Comparison of ENCODE assay signal across 15 cellular contexts in the genomic region with DNA sequence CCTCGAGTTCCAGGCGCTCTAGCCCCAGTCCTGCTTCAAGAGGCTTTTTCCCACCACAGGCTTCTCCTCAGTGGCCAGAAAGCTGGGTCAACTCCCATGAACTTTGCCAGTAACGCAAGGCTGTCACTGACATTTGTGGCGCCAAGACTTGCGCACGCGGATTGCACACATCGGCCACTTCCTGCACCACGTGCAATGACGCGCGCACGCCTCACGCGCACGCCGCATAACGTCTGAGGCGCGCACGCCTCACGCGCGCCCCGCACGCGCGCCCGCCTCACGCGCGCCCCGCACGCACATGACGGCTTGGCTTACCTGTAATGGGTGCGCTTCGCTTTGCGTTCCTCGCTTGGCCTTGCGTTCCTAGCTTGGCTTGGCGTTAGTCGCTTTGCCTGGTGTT. TPM values are rescaled to one million over a fixed set of nuclear protein-coding genes. Genes with fewer than 3 reads are reported as not detected.
"Had no signal": no experiment of that assay in that cellular context is flagged by ENCODE, and none has a peak within 500 bp of the region (broad histone marks: within the 10 kb centered on the region; RNA-seq: fewer than 3 reads in every experiment).

A gene (plus strand): TSS at position 301 of the 400 bp plus-strand sequence. CDS start 452 bp downstream, outside the sequence.

RNA-seq across cellular contexts. Expression of the gene that starts here (rescaled TPM):
- total RNA-seq: activated B cell treated with CpG ODN at 0.5 μM for 24 hours; activated CD4-positive, alpha-beta memory T cell treated with anti-CD3 and anti-CD28 coated beads for 36 hours; activated CD4-positive, alpha-beta memory T cell treated with anti-CD3 and anti-CD28 coated beads, Interleukin-2, amount 10 ng/mL, durations not matched to agents 7 days and 5 days; activated CD4-positive, alpha-beta T cell treated with anti-CD3 and anti-CD28 coated beads for 36 hours; activated CD4-positive, alpha-beta T cell treated with anti-CD3 and anti-CD28 coated beads, Interleukin-2, amount 10 ng/mL, durations not matched to agents 24 days and 14 days; activated CD4-positive, alpha-beta T cell treated with anti-CD3 and anti-CD28 coated beads, Interleukin-2, amount 10 ng/mL, durations not matched to agents 7 days and 5 days; activated CD8-positive, alpha-beta memory T cell treated with anti-CD3 and anti-CD28 coated beads for 36 hours; activated CD8-positive, alpha-beta memory T cell treated with anti-CD3 and anti-CD28 coated beads, Interleukin-2, amount 10 ng/mL, durations not matched to agents 7 days and 5 days; activated CD8-positive, alpha-beta T cell treated with anti-CD3 and anti-CD28 coated beads for 36 hours; activated CD8-positive, alpha-beta T cell treated with anti-CD3 and anti-CD28 coated beads, Interleukin-2, amount 10 ng/mL, durations not matched to agents 7 days and 5 days; T-cell; T-helper 1 cell treated with Interleukin-12 subunit alpha and Interleukin-12 subunit beta and Interleukin-4 antibody, amounts not matched to agents 30 ng/mL and 1 ng/mL, for 36 hours; T-helper 17 cell; T-helper 2 cell treated with Interferon-gamma antibody and Interleukin-4, amounts not matched to agents 100 ng/mL and 5 ng/mL, for 36 hours; WTC11 had no signal
